ENCODE assay signal across 19 cellular contexts in genomic region chr9:74493512-74493911, GRCh38. TPM values are rescaled to one million over a fixed set of nuclear protein-coding genes. Genes with fewer than 3 reads are reported as not detected.
DNase-seq lines count a peak whose midpoint lies in the region; ATAC-seq and TF ChIP-seq lines count a peak whose summit lies in the region.
"Had no signal": no experiment of that assay in that cellular context is flagged by ENCODE, and none has a peak within 500 bp of the region (broad histone marks: within the 10 kb centered on the region; RNA-seq: fewer than 3 reads in every experiment).

No MANE protein-coding gene starts in this region.

- H3K4me1 Mint-ChIP-seq in GM23338: peaks cover 40% of the 10 kb centered on the region
- peaks cover 52% of the 10 kb centered on the region for H3K4me1 Mint-ChIP-seq in WTC11
- peaks cover 5 to 16% of the 10 kb centered on the region in 2 donors for H3K4me1 Mint-ChIP-seq in effector memory CD8-positive, alpha-beta T cell (ENCODE audit: low read depth in 2 of 2)

- in situ Hi-C loops in KBM-7 (cut with MboI; ENCODE audit: low pct_unique_long_range_greater_than_20kb, low sequenced_read_pairs): no loop called here

- H3K27me3 ChIP-seq in GM23338 (ENCODE audit: insufficient read depth) (peaks cover 13% of the 10 kb centered on the region), HUES64 (ENCODE audit: insufficient read depth, low read length) (peaks cover 32% of the 10 kb centered on the region), iPS-18a (ENCODE audit: control insufficient read depth, insufficient read depth, low read length) (peaks cover 11% of the 10 kb centered on the region)

- no peaks in the 10 kb centered on the region for H3K9me2 ChIP-seq in GM23338 (ENCODE audit: insufficient read depth)

- no peaks in the 10 kb centered on the region; the same call in 1 of the 3 replicates for H3K36me3 Mint-ChIP-seq in GM23338 (ENCODE audit: low read depth)
- H3K36me3 Mint-ChIP-seq in WTC11: no peaks in the 10 kb centered on the region
- H3K36me3 Mint-ChIP-seq in effector memory CD8-positive, alpha-beta T cell (ENCODE audit: insufficient read depth): peaks cover 7% of the 10 kb centered on the region
- H3K36me3 Mint-ChIP-seq: IgD-negative memory B cell had no signal

- peak overlapping the region; percentile 85 for H3K27ac Mint-ChIP-seq in GM23338
- H3K27ac Mint-ChIP-seq in WTC11: peak overlapping the region; percentile 99
- no peak overlapping the region for H3K27ac Mint-ChIP-seq in effector memory CD8-positive, alpha-beta T cell
- H3K27ac Mint-ChIP-seq: CD4-positive, alpha-beta T cell; IgD-negative memory B cell had no signal

- H3K9me3 ChIP-seq in HUES64 (ENCODE audit: insufficient read depth, low read depth, low read length): no peaks in the 10 kb centered on the region
- no peaks in the 10 kb centered on the region for H3K9me3 ChIP-seq in iPS-18a (ENCODE audit: control insufficient read depth, low read depth, low read length)
- H3K9me3 ChIP-seq: A549, Caco-2 had no signal

- 13% methylated on average over 1 of the region's 2 CpGs for WGBS in HUES64

- H3K4me3 ChIP-seq in GM23338 (no peak overlapping the region), HUES64 (ENCODE audit: low read length) (no peak overlapping the region), iPS-18a (ENCODE audit: low read length) (peak overlapping the region; percentile 4)
- H3K4me3 ChIP-seq: A549 had no signal

- TF ChIP-seq CTCF in GM23338 (conservative IDR thresholded peaks at IDR 0.05; ENCODE audit: low read depth in 2 of 2): no peak
- no peak for TF ChIP-seq CTCF in WTC11 (IDR thresholded peaks at IDR 0.05)

- ATAC-seq in GM23338: peak; percentile 26
- peak; percentile 36 for ATAC-seq in WTC11
- ATAC-seq in effector memory CD8-positive, alpha-beta T cell (replicated peaks): no peak
- ATAC-seq: A549, HepG2 had no signal

- H3K79me2 ChIP-seq in GM23338 (replicated peaks; ENCODE audit: insufficient read depth): no peaks in the 10 kb centered on the region

- no peaks in the 10 kb centered on the region; the same call in 1 of the 2 replicates for H3F3A ChIP-seq in GM23338 (replicated peaks; ENCODE audit: low read depth)

- H3K36me3 ChIP-seq in GM23338 (ENCODE audit: insufficient read depth) (no peaks in the 10 kb centered on the region), HUES64 (ENCODE audit: insufficient read depth, low read length) (no peaks in the 10 kb centered on the region), iPS-18a (ENCODE audit: control insufficient read depth, low read depth, low read length) (no peaks in the 10 kb centered on the region)

- H3K9ac ChIP-seq in HUES64 (ENCODE audit: low read depth, low read length) (no peak overlapping the region), iPS-18a (ENCODE audit: low read length) (no peak overlapping the region)

- no peaks in the 10 kb centered on the region for H4K20me1 ChIP-seq in GM23338 (replicated peaks; ENCODE audit: insufficient read depth)

- peak; percentile 76 for DNase-seq in GM23338 (ENCODE audit: low spot score)
- peak; percentile 30 for DNase-seq in WTC11 (ENCODE audit: low spot score)
- DNase-seq in OCI-M2 (lab: John Stamatoyannopoulos, UW; ENCODE audit: unreplicated experiment): no peak
- no peak for DNase-seq in effector memory CD8-positive, alpha-beta T cell
- no peak for DNase-seq in KBM-7
- no peak for DNase-seq in NCI-H524 (lab: John Stamatoyannopoulos, UW)
- DNase-seq: AML-193; Caco-2; CD4-positive, alpha-beta T cell; KG1 had no signal

- H3K4me1 ChIP-seq in GM23338 (ENCODE audit: insufficient read depth): peaks cover 42% of the 10 kb centered on the region
- H3K4me1 ChIP-seq in HUES64 (ENCODE audit: insufficient read depth, low read length): peaks cover 33% of the 10 kb centered on the region
- peaks cover 38% of the 10 kb centered on the region for H3K4me1 ChIP-seq in iPS-18a (ENCODE audit: control insufficient read depth, low read depth, low read length)
- H3K4me1 ChIP-seq: Caco-2 had no signal

- no peak overlapping the region for H2AFZ ChIP-seq in GM23338

- H3K4me2 ChIP-seq in GM23338: 0 out of 2 replicates have a peak overlapping the region, but pooled peaks have one; percentile 1
- H3K4me2 ChIP-seq: A549 had no signal

- H3K9me3 Mint-ChIP-seq in GM23338 (no peaks in the 10 kb centered on the region), WTC11 (no peaks in the 10 kb centered on the region)
- no peaks in the 10 kb centered on the region for H3K9me3 Mint-ChIP-seq in effector memory CD8-positive, alpha-beta T cell
- H3K9me3 Mint-ChIP-seq: CD4-positive, alpha-beta T cell; IgD-negative memory B cell had no signal

- CTCF ChIA-PET in WTC11 (lab: Charles Lee): interaction anchor here (1.3 kb wide), 1 partner anchor 212 kb away, joined by 6 read pairs; no protein-coding TSS in a partner anchor

- H3K27me3 Mint-ChIP-seq in GM23338 (ENCODE audit: insufficient read depth, low read depth, poor library complexity) (peaks cover 16% of the 10 kb centered on the region), WTC11 (ENCODE audit: low read depth) (peaks cover 11% of the 10 kb centered on the region)
- peaks cover 16 to 19% of the 10 kb centered on the region in 2 donors for H3K27me3 Mint-ChIP-seq in effector memory CD8-positive, alpha-beta T cell

- POLR2A ChIA-PET in WTC11 (lab: Charles Lee): no interaction called here

- no peak overlapping the region for H3K4me3 Mint-ChIP-seq in GM23338
- no peak overlapping the region for H3K4me3 Mint-ChIP-seq in WTC11
- no peak overlapping the region for H3K4me3 Mint-ChIP-seq in effector memory CD8-positive, alpha-beta T cell
- H3K4me3 Mint-ChIP-seq: CD4-positive, alpha-beta T cell; IgD-negative memory B cell had no signal

- H3K27ac ChIP-seq in GM23338 (ENCODE audit: low read depth) (peak overlapping the region; percentile 3; the same call in 1 of the 2 replicates), HUES64 (ENCODE audit: low read depth, low read length) (peak overlapping the region; percentile 48; the same call in 1 of the 2 replicates), iPS-18a (ENCODE audit: low read length) (no peak overlapping the region)
- H3K27ac ChIP-seq: 22Rv1, A549, C4-2B, HL-60 had no signal

TF ChIP-seq in GM23338, 12 proteins besides CTCF, POLR2A, EP300 and RAD21 (continues in another document):
- TF ChIP-seq ZNF114 (CRISPR knock-in tag; IDR thresholded peaks at IDR 0.05): no peak

TF ChIP-seq in WTC11, 78 proteins besides CTCF, POLR2A, EP300 and RAD21 (continues in another document):
- TF ChIP-seq JAZF1 (CRISPR knock-in tag; IDR thresholded peaks at IDR 0.05): no peak
- peak; percentile 98 for TF ChIP-seq TEAD1 (CRISPR knock-in tag; IDR thresholded peaks at IDR 0.05)
- TF ChIP-seq, protein P1, sequence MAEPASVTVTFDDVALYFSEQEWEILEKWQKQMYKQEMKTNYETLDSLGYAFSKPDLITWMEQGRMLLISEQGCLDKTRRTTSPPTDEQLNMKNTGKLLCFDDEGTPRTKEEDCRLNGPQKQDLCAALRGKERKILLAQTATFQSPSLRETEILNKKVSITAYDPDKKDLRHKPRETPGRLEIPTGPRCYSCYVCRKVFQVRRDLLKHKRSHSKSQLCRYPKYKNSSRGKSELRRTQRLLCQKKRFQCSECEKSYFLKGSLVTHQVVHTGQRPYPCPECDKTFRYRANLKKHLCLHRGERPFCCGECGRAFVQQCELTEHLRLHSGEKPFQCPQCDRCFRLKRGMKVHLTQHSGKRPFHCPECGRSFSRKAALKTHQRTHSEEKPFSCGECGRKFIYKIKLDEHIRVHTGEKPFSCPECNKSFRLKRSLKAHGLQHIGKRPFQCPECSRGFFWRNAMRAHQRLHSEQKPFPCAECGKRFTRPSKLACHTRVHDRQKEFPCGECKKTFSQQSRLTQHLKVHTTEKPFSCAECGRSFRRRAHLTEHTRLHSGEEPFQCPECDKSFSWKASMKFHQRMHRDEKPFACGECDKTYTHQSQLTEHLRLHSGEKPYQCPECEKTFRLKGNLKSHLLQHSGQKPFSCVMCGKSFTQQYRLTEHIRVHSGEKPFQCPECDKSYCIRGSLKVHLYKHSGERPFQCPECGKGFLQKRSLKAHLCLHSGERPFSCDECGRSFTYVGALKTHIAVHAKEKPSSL (CRISPR knock-in tag; conservative IDR thresholded peaks at IDR 0.05): no peak
- TF ChIP-seq FOXP4 (CRISPR knock-in tag; IDR thresholded peaks at IDR 0.05): peak; percentile 54; the same call in 1 of the 2 replicates
- TF ChIP-seq ESRRA (CRISPR knock-in tag; IDR thresholded peaks at IDR 0.05; ENCODE audit: borderline replicate concordance): no peak
- TF ChIP-seq ETV6 (CRISPR knock-in tag; IDR thresholded peaks at IDR 0.05): 0 out of 2 replicates have a peak, but pooled peaks have one; percentile 26
- TF ChIP-seq, protein P2, sequence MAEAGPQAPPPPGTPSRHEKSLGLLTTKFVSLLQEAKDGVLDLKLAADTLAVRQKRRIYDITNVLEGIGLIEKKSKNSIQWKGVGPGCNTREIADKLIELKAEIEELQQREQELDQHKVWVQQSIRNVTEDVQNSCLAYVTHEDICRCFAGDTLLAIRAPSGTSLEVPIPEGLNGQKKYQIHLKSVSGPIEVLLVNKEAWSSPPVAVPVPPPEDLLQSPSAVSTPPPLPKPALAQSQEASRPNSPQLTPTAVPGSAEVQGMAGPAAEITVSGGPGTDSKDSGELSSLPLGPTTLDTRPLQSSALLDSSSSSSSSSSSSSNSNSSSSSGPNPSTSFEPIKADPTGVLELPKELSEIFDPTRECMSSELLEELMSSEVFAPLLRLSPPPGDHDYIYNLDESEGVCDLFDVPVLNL (CRISPR knock-in tag; IDR thresholded peaks at IDR 0.05; ENCODE audit: borderline replicate concordance, low read depth): no peak

RNA-seq across cellular contexts. Expression of gene RORB, which starts 3.6 kb away (rescaled TPM):
- total RNA-seq in GM23338 (2014; rRNA removed; shearing (Covaris generic)): 2.0 and 4.5 TPM in 2 replicates
- 0.92 and 1.2 TPM in 2 replicates for polyA plus RNA-seq in GM23338 (2016; fragmentation: Nextera tagmentation; extraction: Ambion mirVana)
- polyA plus RNA-seq in HUES64 (2013, experiment 1 of 2): 1.3 TPM
- 1.1 TPM for polyA plus RNA-seq in HUES64 (2013, experiment 2 of 2)
- 4.1 to 8.7 TPM (median 4.5 TPM) in 3 replicates for total RNA-seq in WTC11 (2021)
- total RNA-seq: Caco-2; CD4-positive, alpha-beta T cell; HepG2 had no signal
- polyA plus RNA-seq: A549, BJ, HepG2, IgD-negative memory B cell had no signal

Comparison
In these comparisons a context has a peak if more than half of its experiments do, and no peak if none do; other contexts are left out.
1. DNase-seq: peak in GM23338 (single experiment) and WTC11 (single experiment); none in OCI-M2 (single experiment), effector memory CD8-positive, alpha-beta T cell (0 of 3), KBM-7 (single experiment) and NCI-H524 (0 of 2).
2. H3K27ac Mint-ChIP-seq: peak in GM23338 (single experiment) and WTC11 (single experiment); none in effector memory CD8-positive, alpha-beta T cell (0 of 2).